9 cellular contexts compared by ENCODE assay signal in genomic region chr1:206471993-206472392, GRCh38. TPM values are rescaled to one million over a fixed set of nuclear protein-coding genes. Genes with fewer than 3 reads are reported as not detected.
A peak's percentile ranks its signal among the peaks of the same experiment; 100 is the strongest.
DNase-seq lines count a peak whose midpoint lies in the region; ATAC-seq and TF ChIP-seq lines count a peak whose summit lies in the region.
"Had no signal": no experiment of that assay in that cellular context is flagged by ENCODE, and none has a peak within 500 bp of the region (broad histone marks: within the 10 kb centered on the region; RNA-seq: fewer than 3 reads in every experiment).

No MANE protein-coding gene starts in this region.

- no peak overlapping the region for H3K27ac ChIP-seq in endodermal cell (ENCODE audit: low read depth, low read length)

- no peak overlapping the region for H3K4me3 ChIP-seq in endodermal cell (ENCODE audit: low read length)

- no peaks in the 10 kb centered on the region for H3K9me3 Mint-ChIP-seq in activated T-cell treated with anti-CD3 and anti-CD28 coated beads, Interleukin-2, amount 50 U/mL, for 24 hours
- no peaks in the 10 kb centered on the region for H3K9me3 Mint-ChIP-seq in endodermal cell
- no peaks in the 10 kb centered on the region for H3K9me3 Mint-ChIP-seq in stimulated activated memory B cell treated with anti-CD40 and anti-IgM and Interleukin-4, amounts not matched to agents 10 μg/mL and 1 μg/mL and 100 μg/mL, for 72 hours

- 67 to 90% methylated on average over 2 of the region's 2 CpGs for WGBS in endodermal cell (ENCODE audit: insufficient coverage in 1 of 2, insufficient read length in 1 of 2), 2 experiments

- no peaks in the 10 kb centered on the region for H3K27me3 Mint-ChIP-seq in activated T-cell treated with anti-CD3 and anti-CD28 coated beads, Interleukin-2, amount 50 U/mL, for 24 hours
- H3K27me3 Mint-ChIP-seq in T-helper 17 cell = no peaks in the 10 kb centered on the region
- H3K27me3 Mint-ChIP-seq in endodermal cell (ENCODE audit: insufficient read depth) = peaks cover 12% of the 10 kb centered on the region
- H3K27me3 Mint-ChIP-seq in stimulated activated memory B cell treated with anti-CD40 and anti-IgM and Interleukin-4, amounts not matched to agents 10 μg/mL and 1 μg/mL and 100 μg/mL, for 72 hours = no peaks in the 10 kb centered on the region

- no peaks in the 10 kb centered on the region for H3K27me3 ChIP-seq in endodermal cell (ENCODE audit: control insufficient read depth, insufficient read depth, low read length, poor library complexity, severe bottlenecking)

- peaks cover 53% of the 10 kb centered on the region for H3K36me3 Mint-ChIP-seq in activated T-cell treated with anti-CD3 and anti-CD28 coated beads, Interleukin-2, amount 50 U/mL, for 24 hours (ENCODE audit: low read depth)
- peaks cover 10% of the 10 kb centered on the region for H3K36me3 Mint-ChIP-seq in T-helper 17 cell (ENCODE audit: low read depth)
- H3K36me3 Mint-ChIP-seq in endodermal cell (ENCODE audit: low read depth) = peaks cover 20% of the 10 kb centered on the region
- H3K36me3 Mint-ChIP-seq in stimulated activated memory B cell treated with anti-CD40 and anti-IgM and Interleukin-4, amounts not matched to agents 10 μg/mL and 1 μg/mL and 100 μg/mL, for 72 hours = peaks cover 32% of the 10 kb centered on the region

- TF ChIP-seq CTCF in endodermal cell (conservative IDR thresholded peaks at IDR 0.05) = no peak

- no peak for ATAC-seq in T-helper 17 cell
- ATAC-seq in stimulated activated memory B cell treated with anti-CD40 and anti-IgM and Interleukin-4, amounts not matched to agents 10 μg/mL and 1 μg/mL and 100 μg/mL, for 72 hours = no peak
- ATAC-seq in HG02852 (IDR thresholded peaks at IDR 0.05; ENCODE audit: unreplicated experiment) = no peak

- H3K27ac Mint-ChIP-seq in activated T-cell treated with anti-CD3 and anti-CD28 coated beads, Interleukin-2, amount 50 U/mL, for 24 hours = peak overlapping the region; percentile 91
- H3K27ac Mint-ChIP-seq in T-helper 17 cell = peak overlapping the region; percentile 98
- H3K27ac Mint-ChIP-seq in endodermal cell = no peak overlapping the region
- peak overlapping the region; percentile 93 for H3K27ac Mint-ChIP-seq in stimulated activated memory B cell treated with anti-CD40 and anti-IgM and Interleukin-4, amounts not matched to agents 10 μg/mL and 1 μg/mL and 100 μg/mL, for 72 hours

- DNase-seq in activated T-cell treated with anti-CD3 and anti-CD28 coated beads, Interleukin-2, amount 50 U/mL, for 24 hours = no peak
- DNase-seq in activated T-cell treated with anti-CD3 and anti-CD28 coated beads for 4 hours = no peak
- DNase-seq in T-helper 17 cell = no peak
- DNase-seq in endodermal cell = no peak
- no peak for DNase-seq in hepatic stellate cell (ENCODE audit: low spot score)
- no peak for DNase-seq in DMS53 treated with DMSO at 0.1 percent for 48 hours (lab: John Stamatoyannopoulos, UW; ENCODE audit: unreplicated experiment)
- DNase-seq: NCI-H510A treated with DMSO at 0.1 percent for 48 hours had no signal

- H3K9ac ChIP-seq in endodermal cell (ENCODE audit: extremely low read depth, low read length, poor library complexity, severe bottlenecking) = no peak overlapping the region

- H3K9me3 ChIP-seq in T-helper 17 cell (ENCODE audit: control insufficient read depth, low read length, poor library complexity, severe bottlenecking) (no peaks in the 10 kb centered on the region), endodermal cell (ENCODE audit: control insufficient read depth, low read length) (no peaks in the 10 kb centered on the region)

- no peaks in the 10 kb centered on the region for H3K36me3 ChIP-seq in endodermal cell (ENCODE audit: control insufficient read depth, insufficient read depth, low read length)

- H3K4me3 Mint-ChIP-seq in activated T-cell treated with anti-CD3 and anti-CD28 coated beads, Interleukin-2, amount 50 U/mL, for 24 hours = peak overlapping the region; percentile 88
- H3K4me3 Mint-ChIP-seq in T-helper 17 cell = peak overlapping the region; percentile 99
- peak overlapping the region; percentile 63 for H3K4me3 Mint-ChIP-seq in endodermal cell
- H3K4me3 Mint-ChIP-seq in stimulated activated memory B cell treated with anti-CD40 and anti-IgM and Interleukin-4, amounts not matched to agents 10 μg/mL and 1 μg/mL and 100 μg/mL, for 72 hours = peak overlapping the region; percentile 93

- H3K4me1 ChIP-seq in endodermal cell (ENCODE audit: control insufficient read depth, insufficient read depth, low read length) = peaks cover 15% of the 10 kb centered on the region

- peaks cover 82% of the 10 kb centered on the region for H3K4me1 Mint-ChIP-seq in activated T-cell treated with anti-CD3 and anti-CD28 coated beads, Interleukin-2, amount 50 U/mL, for 24 hours (ENCODE audit: low read depth)
- peaks cover 54% of the 10 kb centered on the region for H3K4me1 Mint-ChIP-seq in T-helper 17 cell
- H3K4me1 Mint-ChIP-seq in endodermal cell = peaks cover 36% of the 10 kb centered on the region
- H3K4me1 Mint-ChIP-seq in stimulated activated memory B cell treated with anti-CD40 and anti-IgM and Interleukin-4, amounts not matched to agents 10 μg/mL and 1 μg/mL and 100 μg/mL, for 72 hours = peaks cover 66% of the 10 kb centered on the region

RNA-seq across cellular contexts. Expression of gene IKBKE, which starts 1.7 kb away (rescaled TPM):
- total RNA-seq in T-helper 17 cell (10 to 100 TPM; 48.5 to 72.5 TPM), endodermal cell (1 to 10 TPM; 5.0 to 8.5 TPM)
- 2.7 TPM for polyA plus RNA-seq in endodermal cell (2013, experiment 1 of 2)
- 1.9 TPM for polyA plus RNA-seq in endodermal cell (2013, experiment 2 of 2)

RNA-seq across cellular contexts. Expression of gene RASSF5, which starts 35.3 kb away (rescaled TPM):
- 100 to 1,000 TPM; 177 to 188 TPM for total RNA-seq in T-helper 17 cell
- under 1 TPM; 0.20 to 0.26 TPM for total RNA-seq in endodermal cell
- 0.50 TPM for polyA plus RNA-seq in endodermal cell (2013, experiment 1 of 2)
- polyA plus RNA-seq in endodermal cell (2013, experiment 2 of 2) = 0.75 TPM

Comparison
In these comparisons a context has a peak if more than half of its experiments do, and no peak if none do; other contexts are left out.
1. RNA of gene IKBKE, which starts 1.7 kb away (total RNA-seq): 48.5 to 72.5 TPM in T-helper 17 cell; 5.0 to 8.5 TPM in endodermal cell; every median in the first group is over 4 times any median in the second.
2. RNA of gene RASSF5, which starts 35.3 kb away (total RNA-seq): 177 to 188 TPM in T-helper 17 cell; 0.20 to 0.26 TPM in endodermal cell; every median in the first group is over 100 times any median in the second.
3. Peak in every context shown above with its lines, with median percentiles within 50 percentile points of each other: H3K4me3 Mint-ChIP-seq.